Comparison of ENCODE assay signal across 8 cellular contexts in genomic region chr18:62425465-62426190, GRCh38.
A peak's percentile ranks its signal among the peaks of the same experiment; 100 is the strongest.
DNase-seq lines count a peak whose midpoint lies in the region; ATAC-seq, FAIRE-seq and TF ChIP-seq lines count a peak whose summit lies in the region.

No MANE protein-coding gene starts in this region.

- H3K27ac ChIP-seq in astrocyte (ENCODE audit: low read depth, low read length) = peak overlapping the region; percentile 63

- peak overlapping the region; percentile 57 for H3K4me3 ChIP-seq in astrocyte (ENCODE audit: insufficient read depth, low read depth, low read length)

- no peaks in the 10 kb centered on the region for H4K20me1 ChIP-seq in astrocyte (ENCODE audit: insufficient read depth, low read length)

- TF ChIP-seq CTCF in astrocyte (IDR thresholded peaks at IDR 0.05; ENCODE audit: insufficient read depth, low read depth, low read length) = peak; percentile 91

- peak overlapping the region; percentile 75 for H3K9ac ChIP-seq in astrocyte (ENCODE audit: low read length)

- ATAC-seq in left ventricle myocardium superior = peak; percentile 94
- no peak for ATAC-seq in HG03432 (IDR thresholded peaks at IDR 0.05; ENCODE audit: unreplicated experiment)

- peaks cover 9% of the 10 kb centered on the region for H3K4me1 ChIP-seq in astrocyte (ENCODE audit: insufficient read depth, low read length)

- peak overlapping the region; percentile 36 for H3K4me3 Mint-ChIP-seq in T-helper 1 cell treated with Interleukin-12 subunit alpha and Interleukin-12 subunit beta and Interleukin-4 antibody, amounts not matched to agents 30 μg/mL and 1 μg/mL, for 36 hours
- H3K4me3 Mint-ChIP-seq in astrocyte (ENCODE audit: unreplicated experiment) = peak overlapping the region; percentile 79

- no peaks in the 10 kb centered on the region for H3K79me2 ChIP-seq in astrocyte (ENCODE audit: insufficient read depth, low read length)

- DNase-seq in D341Med (ENCODE audit: low spot score) = peak; percentile 87
- DNase-seq in HEK293T (ENCODE audit: extremely low spot score) = peak; percentile 61
- peak; percentile 12 to 33 for DNase-seq in NCI-H187 (lab: John Stamatoyannopoulos, UW)
- DNase-seq in astrocyte (ENCODE audit: low read depth) = peak; percentile 90
- DNase-seq in left ventricle myocardium superior = peak; percentile 61
- DNase-seq in posterior cingulate gyrus = peak in 8 of 10 donors; percentile 44 to 93 (median 66)

- FAIRE-seq in astrocyte (lab: Jason Lieb, UNC) = peak; percentile 99

- peaks cover 44% of the 10 kb centered on the region for H3K4me1 Mint-ChIP-seq in T-helper 1 cell treated with Interleukin-12 subunit alpha and Interleukin-12 subunit beta and Interleukin-4 antibody, amounts not matched to agents 30 μg/mL and 1 μg/mL, for 36 hours (ENCODE audit: low read depth)
- peaks cover 5% of the 10 kb centered on the region for H3K4me1 Mint-ChIP-seq in astrocyte (ENCODE audit: low read depth, unreplicated experiment)

- H3K27me3 Mint-ChIP-seq in T-helper 1 cell treated with Interleukin-12 subunit alpha and Interleukin-12 subunit beta and Interleukin-4 antibody, amounts not matched to agents 30 μg/mL and 1 μg/mL, for 36 hours (ENCODE audit: low read depth) = no peaks in the 10 kb centered on the region
- H3K27me3 Mint-ChIP-seq in astrocyte (ENCODE audit: low read depth, unreplicated experiment) = peaks cover 2% of the 10 kb centered on the region

- peak overlapping the region; percentile 86 for H3K4me2 ChIP-seq in astrocyte (ENCODE audit: low read length)

- peak overlapping the region; percentile 78 for H3K27ac Mint-ChIP-seq in T-helper 1 cell treated with Interleukin-12 subunit alpha and Interleukin-12 subunit beta and Interleukin-4 antibody, amounts not matched to agents 30 μg/mL and 1 μg/mL, for 36 hours
- H3K27ac Mint-ChIP-seq in astrocyte (ENCODE audit: unreplicated experiment) = peak overlapping the region; percentile 95

- intact Hi-C loops in left ventricle myocardium superior (cut with micrococcal nuclease) = loop anchor here (5.0 kb wide), 2 partner anchors 97 to 157 kb away; partner anchors contain the start of gene ZCCHC2
- intact Hi-C loops in posterior cingulate gyrus (cut with DNase I) = loop anchor here (1.0 to 5.0 kb wide), 3 partner anchors 97 to 159 kb away; partner anchors contain the start of gene ZCCHC2

- peaks cover 6% of the 10 kb centered on the region for H3K27me3 ChIP-seq in astrocyte (ENCODE audit: insufficient read depth, low read length)

- no peaks in the 10 kb centered on the region for H3K9me3 ChIP-seq in astrocyte (ENCODE audit: insufficient read depth, low read depth, low read length)

- peaks cover 6% of the 10 kb centered on the region for H3K36me3 Mint-ChIP-seq in T-helper 1 cell treated with Interleukin-12 subunit alpha and Interleukin-12 subunit beta and Interleukin-4 antibody, amounts not matched to agents 30 μg/mL and 1 μg/mL, for 36 hours (ENCODE audit: low read depth)
- H3K36me3 Mint-ChIP-seq in astrocyte (ENCODE audit: low read depth, unreplicated experiment) = no peaks in the 10 kb centered on the region

- CTCF ChIA-PET in HEK293T (lab: Yijun Ruan, JAX) = interaction anchor here (0.5 to 1.8 kb wide), 7 partner anchors 11 to 557 kb away, joined by 3 to 9 read pairs (median 3); partner anchors contain the start of gene ZCCHC2

- POLR2A ChIA-PET in HEK293T (lab: Yijun Ruan, JAX) = interaction anchor here (0.8 to 1.4 kb wide), 3 partner anchors 11 to 101 kb away, joined by 3 to 4 read pairs (median 3); partner anchors contain the start of gene ZCCHC2

- H2AFZ ChIP-seq in astrocyte (ENCODE audit: low read depth, low read length) = peak overlapping the region; percentile 78

- no peaks in the 10 kb centered on the region for H3K36me3 ChIP-seq in astrocyte (ENCODE audit: insufficient read depth, low read length)

- H3K9me3 Mint-ChIP-seq in T-helper 1 cell treated with Interleukin-12 subunit alpha and Interleukin-12 subunit beta and Interleukin-4 antibody, amounts not matched to agents 30 μg/mL and 1 μg/mL, for 36 hours = peaks cover 12% of the 10 kb centered on the region
- peaks cover 10% of the 10 kb centered on the region for H3K9me3 Mint-ChIP-seq in astrocyte (ENCODE audit: unreplicated experiment)

TF ChIP-seq in HEK293T, 16 proteins besides CTCF, POLR2A, EP300 and RAD21:
- no peak for TF ChIP-seq ZNF384 (IDR thresholded peaks at IDR 0.05)
- no peak for TF ChIP-seq NFRKB (IDR thresholded peaks at IDR 0.05)
- TF ChIP-seq FOXA1 (IDR thresholded peaks at IDR 0.05) = no peak
- no peak for TF ChIP-seq FOXM1 (IDR thresholded peaks at IDR 0.05; ENCODE audit: borderline replicate concordance)
- no peak for TF ChIP-seq L3MBTL2 (conservative IDR thresholded peaks at IDR 0.05)
- no peak for TF ChIP-seq LEF1 (IDR thresholded peaks at IDR 0.05; ENCODE audit: borderline replicate concordance)
- no peak for TF ChIP-seq PKNOX1 (IDR thresholded peaks at IDR 0.05)
- no peak for TF ChIP-seq ARNT (IDR thresholded peaks at IDR 0.05)
- TF ChIP-seq TARDBP (IDR thresholded peaks at IDR 0.05) = no peak
- no peak for TF ChIP-seq FOXK2 (IDR thresholded peaks at IDR 0.05)
- TF ChIP-seq CTBP1 (IDR thresholded peaks at IDR 0.05; ENCODE audit: borderline replicate concordance) = no peak
- no peak for TF ChIP-seq ELF4 (IDR thresholded peaks at IDR 0.05)
- TF ChIP-seq BHLHE40 (IDR thresholded peaks at IDR 0.05; ENCODE audit: borderline replicate concordance) = no peak
- no peak for TF ChIP-seq SUZ12 (IDR thresholded peaks at IDR 0.05)
- TF ChIP-seq HDGF (IDR thresholded peaks at IDR 0.05; ENCODE audit: borderline replicate concordance) = no peak
- no peak for TF ChIP-seq SP1 (IDR thresholded peaks at IDR 0.05)

Comparison
In these comparisons a context has a peak if more than half of its experiments do, and no peak if none do; other contexts are left out.
1. DNase-seq: peak in every context shown above with its lines; median percentile 90 in astrocyte; 87 in D341Med; 66 in posterior cingulate gyrus; 61 in HEK293T; 61 in left ventricle myocardium superior; 22 in NCI-H187.